Comparison of ENCODE assay signal across 32 cellular contexts in genomic region chr11:117449111-117449693, GRCh38.
DNase-seq lines count a peak whose midpoint lies in the region; ATAC-seq, FAIRE-seq and TF ChIP-seq lines count a peak whose summit lies in the region.
"Had no signal": no experiment of that assay in that cellular context is flagged by ENCODE, and none has a peak within 500 bp of the region (broad histone marks: within the 10 kb centered on the region; RNA-seq: fewer than 3 reads in every experiment).

No MANE protein-coding gene starts in this region.

- H3K9me2 ChIP-seq in GM23248 (ENCODE audit: insufficient read depth) = no peaks in the 10 kb centered on the region

- H3F3A ChIP-seq in GM23248 (ENCODE audit: insufficient read depth) = no peaks in the 10 kb centered on the region

- H3K4me3 ChIP-seq in GM23248 (no peak overlapping the region), Panc1 (ENCODE audit: low read depth in 2 of 2, low read length in 2 of 2) (no peak overlapping the region), kidney (ENCODE audit: low read length in 2 of 2) (no peak overlapping the region), heart right ventricle (no peak overlapping the region)
- H3K4me3 ChIP-seq: dorsolateral prefrontal cortex, Peyer's patch, stomach, thyroid gland had no signal

- H3K36me3 Mint-ChIP-seq in progenitor cell of endocrine pancreas (ENCODE audit: insufficient read depth) = peaks cover 2% of the 10 kb centered on the region

- H3K9me3 ChIP-seq in GM23248 (ENCODE audit: low read depth) (no peaks in the 10 kb centered on the region), Panc1 (ENCODE audit: control insufficient read depth, insufficient read depth, low read depth, low read length) (peaks cover 2% of the 10 kb centered on the region), kidney (ENCODE audit: control insufficient read depth in 1 of 2, low read length in 2 of 2) (peaks cover 0 to 3% of the 10 kb centered on the region in 2 donors), heart right ventricle (peaks cover 0 to 18% (median 5%) of the 10 kb centered on the region in 11 donors)
- H3K9me3 ChIP-seq: Peyer's patch, thyroid gland had no signal

- no peak for FAIRE-seq in kidney (lab: Jason Lieb, UNC)
- FAIRE-seq: GM18507 had no signal

- TF ChIP-seq CTCF in Panc1 (IDR thresholded peaks at IDR 0.05) (no peak), kidney (IDR thresholded peaks at IDR 0.05; ENCODE audit: borderline replicate concordance, extremely low read depth, insufficient read depth) (no peak), heart right ventricle (IDR thresholded peaks at IDR 0.05) (no peak), progenitor cell of endocrine pancreas (IDR thresholded peaks at IDR 0.05; ENCODE audit: unreplicated experiment) (no peak)

- peak; percentile 24 for DNase-seq in GM23248
- DNase-seq in Panc1 (ENCODE audit: low read depth, low spot score) = no peak
- peak; percentile 43 for DNase-seq in kidney
- DNase-seq in heart right ventricle = no peak
- no peak for DNase-seq in NCI-H226
- DNase-seq in progenitor cell of endocrine pancreas (ENCODE audit: low spot score, unreplicated experiment) = no peak
- DNase-seq: activated CD4-positive, alpha-beta T cell treated with anti-CD3 and anti-CD28 coated beads for 36 hours; activated naive CD4-positive, alpha-beta T cell treated with anti-CD3 and anti-CD28 coated beads, Interleukin-2, amount 50 U/mL, for 16 hours; amygdala; brain microvascular endothelial cell; Caco-2; DND-41; foreskin melanocyte; H7; Karpas-422; left cardiac atrium; NCI-H1417 treated with DMSO at 0.1 percent for 48 hours; NCI-H345; NCI-H748 treated with DMSO at 0.1 percent for 48 hours; stimulated activated CD4-positive, alpha-beta T cell treated with anti-CD3 and anti-CD28 coated beads, Interleukin-2, amount 100 ng/mL, for 48 hours; stomach; SW 1271; T-helper 9 cell; thyroid gland had no signal

- no peak overlapping the region for H3K9ac ChIP-seq in GM23248
- H3K9ac ChIP-seq in kidney (ENCODE audit: low read length in 2 of 2) = no peak overlapping the region
- H3K9ac ChIP-seq: parathyroid adenoma had no signal

- in situ Hi-C loops in GM23248 (cut with MboI) = no loop called here
- in situ Hi-C loops in Panc1 (cut with HindIII; ENCODE audit: low pct_unique_long_range_greater_than_20kb, low sequenced_read_pairs) = loop anchor here (25.0 kb wide), 1 partner anchor 363 kb away; the partner anchor contains the start of gene FXYD2

- H3K9me3 Mint-ChIP-seq in progenitor cell of endocrine pancreas (ENCODE audit: low read depth) = peaks cover 11% of the 10 kb centered on the region

- no peak overlapping the region for H2AFZ ChIP-seq in GM23248
- H2AFZ ChIP-seq: parathyroid adenoma had no signal

- H3K79me2 ChIP-seq in GM23248 (ENCODE audit: insufficient read depth) = no peaks in the 10 kb centered on the region
- H3K79me2 ChIP-seq: parathyroid adenoma had no signal

- no peaks in the 10 kb centered on the region for H4K20me1 ChIP-seq in GM23248 (ENCODE audit: insufficient read depth)

- no peak overlapping the region for H3K27ac Mint-ChIP-seq in progenitor cell of endocrine pancreas
- H3K27ac Mint-ChIP-seq: activated CD4-positive, alpha-beta T cell treated with anti-CD3 and anti-CD28 coated beads for 36 hours; activated T-helper 17 cell treated with anti-CD3 and anti-CD28 coated beads, Interleukin-2, amount 50 U/mL, for 72 hours had no signal

- no TSS peak for BruUV-seq in Panc1 (replicated peaks; lab: Mats Ljungman, UMichigan)

- peak; percentile 69 for ATAC-seq in Panc1
- ATAC-seq in heart right ventricle = no peak
- no peak for ATAC-seq in GM19035 (IDR thresholded peaks at IDR 0.05; ENCODE audit: unreplicated experiment)
- ATAC-seq: activated CD4-positive, alpha-beta T cell treated with anti-CD3 and anti-CD28 coated beads for 36 hours; activated T-helper 17 cell treated with anti-CD3 and anti-CD28 coated beads, Interleukin-2, amount 50 U/mL, for 72 hours; left cardiac atrium had no signal

- H3K4me3 Mint-ChIP-seq in progenitor cell of endocrine pancreas (ENCODE audit: low read depth) = no peak overlapping the region
- H3K4me3 Mint-ChIP-seq: activated CD4-positive, alpha-beta T cell treated with anti-CD3 and anti-CD28 coated beads for 36 hours; activated T-helper 17 cell treated with anti-CD3 and anti-CD28 coated beads, Interleukin-2, amount 50 U/mL, for 72 hours had no signal

- POLR2A ChIA-PET in Panc1 (lab: Charles Lee) = no interaction called here

- 58 to 65% methylated on average over 9 of the region's 9 CpGs for WGBS in GM23248 (ENCODE audit: low coverage in 1 of 2, low lambda C conversion rate in 2 of 2, missing lambda C conversion rate in 2 of 2), 2 experiments
- 88 to 93% methylated on average over 9 of the region's 9 CpGs for WGBS in heart right ventricle, 2 donors

- no peak overlapping the region for H3K4me2 ChIP-seq in GM23248 (ENCODE audit: unreplicated experiment)

- peaks cover 17% of the 10 kb centered on the region for H3K27me3 Mint-ChIP-seq in progenitor cell of endocrine pancreas

- H3K36me3 ChIP-seq in GM23248 (ENCODE audit: low read depth) (no peaks in the 10 kb centered on the region), Panc1 (ENCODE audit: control insufficient read depth, insufficient read depth, low read length) (no peaks in the 10 kb centered on the region), kidney (ENCODE audit: control insufficient read depth in 1 of 2, insufficient read depth in 2 of 2, low read length in 2 of 2) (no peaks in the 10 kb centered on the region), heart right ventricle (peaks cover 0 to 6% (median 0%) of the 10 kb centered on the region in 9 donors)
- H3K36me3 ChIP-seq: brain microvascular endothelial cell, Peyer's patch, thyroid gland had no signal

- H3K4me1 Mint-ChIP-seq in progenitor cell of endocrine pancreas (ENCODE audit: low read depth) = peaks cover 1% of the 10 kb centered on the region
- H3K4me1 Mint-ChIP-seq: activated CD4-positive, alpha-beta T cell treated with anti-CD3 and anti-CD28 coated beads for 36 hours; activated T-helper 17 cell treated with anti-CD3 and anti-CD28 coated beads, Interleukin-2, amount 50 U/mL, for 72 hours had no signal

- CTCF ChIA-PET in Panc1 (lab: Charles Lee) = no interaction called here

- intact Hi-C loops in Panc1 (cut with micrococcal nuclease; ENCODE audit: unreplicated experiment) (no loop called here), kidney (cut with DNase I) (no loop called here), heart right ventricle (cut with DNase I) (loop anchor here in 1 of 10 donors (2.0 kb wide), 1 partner anchor 18 kb away; no protein-coding TSS in a partner anchor)

- peaks cover 38% of the 10 kb centered on the region for H3K27me3 ChIP-seq in GM23248 (replicated peaks; ENCODE audit: insufficient read depth)
- peaks cover 8% of the 10 kb centered on the region for H3K27me3 ChIP-seq in Panc1 (ENCODE audit: control insufficient read depth, insufficient read depth, low read length)
- H3K27me3 ChIP-seq in heart right ventricle = peaks cover 0 to 8% (median 3%) of the 10 kb centered on the region in 7 donors
- H3K27me3 ChIP-seq: dorsolateral prefrontal cortex, Peyer's patch, thyroid gland had no signal

- H3K4me1 ChIP-seq in GM23248 (ENCODE audit: insufficient read depth) (no peaks in the 10 kb centered on the region), Panc1 (ENCODE audit: control insufficient read depth, insufficient read depth, low read length) (no peaks in the 10 kb centered on the region), kidney (ENCODE audit: control insufficient read depth in 1 of 2, insufficient read depth in 1 of 2, low read depth in 1 of 2, low read length in 2 of 2) (no peaks in the 10 kb centered on the region), heart right ventricle (peaks cover 0 to 5% (median 0%) of the 10 kb centered on the region in 9 donors)
- H3K4me1 ChIP-seq: Caco-2, parathyroid adenoma, Peyer's patch, thyroid gland had no signal

- H3K27ac ChIP-seq in GM23248 (no peak overlapping the region), Panc1 (ENCODE audit: low read length) (no peak overlapping the region), kidney (ENCODE audit: low read depth in 2 of 2, low read length in 2 of 2) (no peak overlapping the region), heart right ventricle (no peak overlapping the region)
- H3K27ac ChIP-seq: brain microvascular endothelial cell, C4-2B, parathyroid adenoma, Peyer's patch, stomach, thyroid gland, VCaP had no signal

Comparison
In these comparisons a context has a peak if more than half of its experiments do, and no peak if none do; other contexts are left out.
1. DNase-seq: peak in GM23248 (single experiment) and kidney (single experiment); none in Panc1 (single experiment), heart right ventricle (0 of 2), NCI-H226 (single experiment) and progenitor cell of endocrine pancreas (single experiment).